Comparison of ENCODE assay signal across 24 cellular contexts in genomic region chr4:149891381-149891780, GRCh38.
"Had no signal": no experiment of that assay in that cellular context is flagged by ENCODE, and none has a peak within 500 bp of the region (broad histone marks: within the 10 kb centered on the region; RNA-seq: fewer than 3 reads in every experiment).

No MANE protein-coding gene starts in this region.

- H3K9me3 ChIP-seq: neutrophil, sigmoid colon, spleen, thoracic aorta had no signal

- H3K4me1 ChIP-seq: sigmoid colon, spleen had no signal

- H3K27ac ChIP-seq: brain microvascular endothelial cell, foreskin keratinocyte, neutrophil, sigmoid colon, spleen, thoracic aorta had no signal

- H3K4me3 Mint-ChIP-seq: activated CD8-positive, alpha-beta T cell treated with anti-CD3 and anti-CD28 coated beads, Interleukin-2, amount 10 ng/mL, durations not matched to agents 7 days and 5 days; activated naive CD8-positive, alpha-beta T cell treated with anti-CD3 and anti-CD28 coated beads, Interleukin-2, amount 50 U/mL, for 24 hours; activated T-helper 1 cell treated with anti-CD3 and anti-CD28 coated beads, Interleukin-12 subunit alpha, Interleukin-12 subunit beta, Interleukin-2, Interleukin-4 antibody, amounts not matched to agents 30 ng/mL and 10 ng/mL and 1 ng/mL, durations not matched to agents 14 hours and 24 hours and 36 hours; memory B cell; natural killer cell; type B pancreatic cell had no signal

- H3K36me3 ChIP-seq: brain microvascular endothelial cell, neutrophil, sigmoid colon, spleen, thoracic aorta had no signal

- ATAC-seq: activated CD8-positive, alpha-beta T cell treated with anti-CD3 and anti-CD28 coated beads, Interleukin-2, amount 10 ng/mL, durations not matched to agents 7 days and 5 days; activated naive CD8-positive, alpha-beta T cell treated with anti-CD3 and anti-CD28 coated beads, Interleukin-2, amount 50 U/mL, for 24 hours; foreskin keratinocyte; natural killer cell had no signal

- H3K4me3 ChIP-seq: sigmoid colon, spleen, thoracic aorta had no signal

- DNase-seq: activated CD4-positive, alpha-beta T cell treated with anti-CD3 and anti-CD28 coated beads for 1 hour; activated CD4-positive, alpha-beta T cell treated with anti-CD3 and anti-CD28 coated beads, Interleukin-2, amount 50 U/mL, for 1 hour; activated CD8-positive, alpha-beta T cell treated with anti-CD3 and anti-CD28 coated beads, Interleukin-2, amount 10 ng/mL, durations not matched to agents 7 days and 5 days; activated gamma-delta T cell; activated naive CD4-positive, alpha-beta T cell treated with anti-CD3 and anti-CD28 coated beads, Interleukin-2, amount 50 U/mL, for 16 hours; activated naive CD8-positive, alpha-beta T cell treated with anti-CD3 and anti-CD28 coated beads, Interleukin-2, amount 50 U/mL, for 24 hours; anterior cingulate cortex; brain microvascular endothelial cell; caudate nucleus; dermis blood vessel endothelial cell; effector memory CD4-positive, alpha-beta T cell; foreskin keratinocyte; natural killer cell; retina; sigmoid colon; spleen; stimulated activated CD4-positive, alpha-beta T cell treated with anti-CD3 and anti-CD28 coated beads, Interleukin-4, amount 100 ng/mL, for 1 hour; stimulated activated naive CD4-positive, alpha-beta T cell; T-helper 9 cell had no signal

- H3K27ac Mint-ChIP-seq: activated CD8-positive, alpha-beta T cell treated with anti-CD3 and anti-CD28 coated beads, Interleukin-2, amount 10 ng/mL, durations not matched to agents 7 days and 5 days; activated naive CD8-positive, alpha-beta T cell treated with anti-CD3 and anti-CD28 coated beads, Interleukin-2, amount 50 U/mL, for 24 hours; activated T-helper 1 cell treated with anti-CD3 and anti-CD28 coated beads, Interleukin-12 subunit alpha, Interleukin-12 subunit beta, Interleukin-2, Interleukin-4 antibody, amounts not matched to agents 30 ng/mL and 10 ng/mL and 1 ng/mL, durations not matched to agents 14 hours and 24 hours and 36 hours; memory B cell; natural killer cell; type B pancreatic cell had no signal

- H3K4me1 Mint-ChIP-seq: activated naive CD8-positive, alpha-beta T cell treated with anti-CD3 and anti-CD28 coated beads, Interleukin-2, amount 50 U/mL, for 24 hours; memory B cell; natural killer cell had no signal

- H3K9me3 Mint-ChIP-seq: activated T-helper 1 cell treated with anti-CD3 and anti-CD28 coated beads, Interleukin-12 subunit alpha, Interleukin-12 subunit beta, Interleukin-2, Interleukin-4 antibody, amounts not matched to agents 30 ng/mL and 10 ng/mL and 1 ng/mL, durations not matched to agents 14 hours and 24 hours and 36 hours; memory B cell had no signal

- H3K27me3 Mint-ChIP-seq: activated naive CD8-positive, alpha-beta T cell treated with anti-CD3 and anti-CD28 coated beads, Interleukin-2, amount 50 U/mL, for 24 hours; type B pancreatic cell had no signal

- H3K27me3 ChIP-seq: brain microvascular endothelial cell, foreskin keratinocyte, neutrophil, sigmoid colon, spleen had no signal

- H3K36me3 Mint-ChIP-seq: memory B cell, natural killer cell, type B pancreatic cell had no signal
